Comparison of ENCODE assay signal across 10 cellular contexts in the genomic region with DNA sequence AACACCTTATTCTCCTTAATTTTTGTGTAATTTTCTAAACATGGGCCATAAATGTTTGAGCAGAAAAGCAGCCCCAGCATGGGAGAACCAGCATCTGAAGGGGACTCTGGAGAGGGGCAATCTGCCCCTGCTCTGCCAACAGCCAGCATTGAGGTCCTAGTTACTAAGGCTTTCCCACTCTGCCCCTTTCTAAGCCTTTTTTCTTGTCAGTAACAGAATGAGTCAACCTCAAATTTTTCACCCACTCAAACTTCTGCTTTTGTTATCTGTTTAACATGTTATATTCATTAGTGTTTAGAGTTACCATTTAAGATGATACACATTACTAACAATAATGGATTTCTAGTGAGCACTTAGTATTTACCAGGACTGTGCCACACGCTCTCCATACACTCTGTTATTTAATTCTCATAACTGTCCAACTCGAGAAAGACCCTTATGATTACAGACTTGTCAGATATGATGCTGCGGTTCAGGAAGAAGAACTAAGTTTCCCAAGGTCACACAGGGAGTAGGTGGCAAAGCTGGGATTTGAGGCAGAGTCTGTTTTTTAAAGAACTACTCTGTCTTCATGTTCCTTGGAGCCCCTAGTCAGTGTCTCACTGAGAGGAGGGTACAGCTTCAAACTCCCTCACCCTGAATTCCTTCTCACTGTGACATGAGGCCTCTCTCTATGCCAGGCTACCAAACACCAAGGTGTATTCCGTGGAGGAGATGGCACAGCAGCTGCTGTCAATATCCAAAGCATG. TPM values are rescaled to one million over a fixed set of nuclear protein-coding genes. Genes with fewer than 3 reads are reported as not detected.
DNase-seq lines count a peak whose midpoint lies in the region; ATAC-seq, FAIRE-seq and TF ChIP-seq lines count a peak whose summit lies in the region.
"Had no signal": no experiment of that assay in that cellular context is flagged by ENCODE, and none has a peak within 500 bp of the region (broad histone marks: within the 10 kb centered on the region; RNA-seq: fewer than 3 reads in every experiment).

No MANE protein-coding gene starts in this region.

- H3K4me3 ChIP-seq in pancreas, result no peak overlapping the region
- H3K4me3 ChIP-seq in A673 (ENCODE audit: low read depth, low read length, poor library complexity, severe bottlenecking), result no peak overlapping the region
- H3K4me3 ChIP-seq in psoas muscle, result no peak overlapping the region
- H3K4me3 ChIP-seq: BLaER1 had no signal

- 50 to 58% methylated on average over 4 of the region's 4 CpGs for WGBS in pancreas, 2 donors
- 74 to 87% (median 77%) methylated on average over 4 of the region's 4 CpGs for WGBS in psoas muscle, 3 donors

- CTCF ChIA-PET in A673 (lab: Charles Lee), result no interaction called here

- TF ChIP-seq CTCF in GM10266 (IDR thresholded peaks at IDR 0.05; ENCODE audit: control insufficient read depth, insufficient read depth, low read depth, missing control alignments) (no peak), pancreas (IDR thresholded peaks at IDR 0.05) (no peak), A673 (conservative IDR thresholded peaks at IDR 0.05; ENCODE audit: low read depth, low read length) (no peak), psoas muscle (IDR thresholded peaks at IDR 0.05) (no peak)

- DNase-seq in GM10266 (ENCODE audit: extremely low spot score) (peak; percentile 33), NOMO-1 treated with DMSO at 0.1 percent for 48 hours (lab: John Stamatoyannopoulos, UW; ENCODE audit: unreplicated experiment) (peak; percentile 33), pancreas (no peak), A673 (ENCODE audit: low spot score) (no peak), psoas muscle (no peak), Right ventricle myocardium inferior (ENCODE audit: missing footprints) (no peak)
- DNase-seq: activated CD4-positive, CD25-positive, alpha-beta regulatory T cell had no signal

- H3K36me3 ChIP-seq in pancreas, result no peaks in the 10 kb centered on the region
- H3K36me3 ChIP-seq in A673 (ENCODE audit: insufficient read depth, low read length, poor library complexity, severe bottlenecking), result no peaks in the 10 kb centered on the region
- no peaks in the 10 kb centered on the region for H3K36me3 ChIP-seq in psoas muscle (ENCODE audit: insufficient read depth in 1 of 2, low read depth in 1 of 2)
- H3K36me3 ChIP-seq: BLaER1 had no signal

- intact Hi-C loops in pancreas (cut with DNase I), result no loop called here
- intact Hi-C loops in A673 (cut with micrococcal nuclease; ENCODE audit: unreplicated experiment), result no loop called here
- intact Hi-C loops in psoas muscle (cut with DNase I), result loop anchor here in 1 of 2 donors (5.0 kb wide), 1 partner anchor 99 kb away; no protein-coding TSS in a partner anchor
- intact Hi-C loops in Right ventricle myocardium inferior (cut with DNase I), result no loop called here

- H3K9me3 ChIP-seq in pancreas (no peaks in the 10 kb centered on the region), A673 (ENCODE audit: low read depth, low read length, poor library complexity, severe bottlenecking) (no peaks in the 10 kb centered on the region), psoas muscle (no peaks in the 10 kb centered on the region)
- H3K9me3 ChIP-seq: BLaER1 had no signal

- no peaks in the 10 kb centered on the region for H3K27me3 ChIP-seq in pancreas
- peaks cover 3% of the 10 kb centered on the region for H3K27me3 ChIP-seq in A673 (replicated peaks; ENCODE audit: insufficient read depth, low read depth, low read length, poor library complexity)
- no peaks in the 10 kb centered on the region for H3K27me3 ChIP-seq in psoas muscle (ENCODE audit: insufficient read depth in 3 of 3, low read length in 2 of 3)
- H3K27me3 ChIP-seq: BLaER1 had no signal

- no peak overlapping the region for H3K27ac ChIP-seq in pancreas
- no peak overlapping the region for H3K27ac ChIP-seq in A673 (ENCODE audit: low read depth, low read length, poor library complexity, severe bottlenecking)
- H3K27ac ChIP-seq in psoas muscle, result no peak overlapping the region
- H3K27ac ChIP-seq: BLaER1 had no signal

- peak; percentile 54 for ATAC-seq in GM19397 (IDR thresholded peaks at IDR 0.05; ENCODE audit: unreplicated experiment)
- peak; percentile 60 for ATAC-seq in HG02970 (IDR thresholded peaks at IDR 0.05; ENCODE audit: low FRiP score, unreplicated experiment)
- no peak for ATAC-seq in pancreas
- ATAC-seq in psoas muscle, result no peak
- ATAC-seq in Right ventricle myocardium inferior, result no peak

- H3K4me1 ChIP-seq in pancreas (no peaks in the 10 kb centered on the region), A673 (ENCODE audit: insufficient read depth, low read length, poor library complexity, severe bottlenecking) (no peaks in the 10 kb centered on the region), psoas muscle (peaks cover 11% of the 10 kb centered on the region)
- H3K4me1 ChIP-seq: BLaER1 had no signal

- FAIRE-seq in pancreas (lab: Jason Lieb, UNC), result no peak

- POLR2A ChIA-PET in A673 (lab: Charles Lee; ENCODE audit: low non-redundant PET), result no interaction called here

- no TSS peak for BruUV-seq in A673 (replicated peaks; lab: Mats Ljungman, UMichigan)

RNA-seq across cellular contexts. Expression of gene GPAM, which starts 19.9 kb away (rescaled TPM):
- total RNA-seq in pancreas (10 to 100 TPM in 2 of 6 donors, 1 to 10 TPM in 4; 3.3 to 29.4 (median 4.5) TPM), A673 (2021) (18.1 and 20.8 TPM in 2 replicates), psoas muscle (10 to 100 TPM; 10.2 to 20.1 (median 12.6) TPM), Right ventricle myocardium inferior (42.5 TPM)
- polyA plus RNA-seq in pancreas (1 to 10 TPM; 2.9 to 4.2 TPM), psoas muscle (10 to 100 TPM in 1 of 3 donors, 1 to 10 TPM in 2; 3.2 to 11.9 (median 9.1) TPM)

Comparison
In these comparisons a context has a peak if more than half of its experiments do, and no peak if none do; other contexts are left out.
1. DNase-seq: peak in GM10266 (single experiment) and NOMO-1 treated with DMSO at 0.1 percent for 48 hours (single experiment); none in pancreas (0 of 6), A673 (single experiment), psoas muscle (0 of 2) and Right ventricle myocardium inferior (single experiment).
2. ATAC-seq: peak in GM19397 (single experiment) and HG02970 (single experiment); none in pancreas (0 of 4), psoas muscle (0 of 4) and Right ventricle myocardium inferior (single experiment).